In genomic region chr13:93004919-93005318, GRCh38 we compare ENCODE assay signal across 16 cellular contexts.
DNase-seq lines count a peak whose midpoint lies in the region; TF ChIP-seq lines count a peak whose summit lies in the region.
"Had no signal": no experiment of that assay in that cellular context is flagged by ENCODE, and none has a peak within 500 bp of the region (broad histone marks: within the 10 kb centered on the region; RNA-seq: fewer than 3 reads in every experiment).

No MANE protein-coding gene starts in this region.

- no peak overlapping the region for H3K4me3 ChIP-seq in endodermal cell (ENCODE audit: low read length)
- no peak overlapping the region for H3K4me3 ChIP-seq in osteoblast (ENCODE audit: insufficient read depth, low read length)
- H3K4me3 ChIP-seq in vagina: no peak overlapping the region
- H3K4me3 ChIP-seq: smooth muscle cell, testis had no signal

- no peak overlapping the region for H3K27ac Mint-ChIP-seq in endodermal cell
- H3K27ac Mint-ChIP-seq: nephron had no signal

- no peak overlapping the region for H3K4me3 Mint-ChIP-seq in endodermal cell
- H3K4me3 Mint-ChIP-seq: nephron had no signal

- H4K20me1 ChIP-seq in osteoblast (ENCODE audit: insufficient read depth, low read length): no peaks in the 10 kb centered on the region

- H3K4me1 ChIP-seq in endodermal cell (ENCODE audit: control insufficient read depth, insufficient read depth, low read length) (no peaks in the 10 kb centered on the region), osteoblast (ENCODE audit: insufficient read depth, low read length) (no peaks in the 10 kb centered on the region), vagina (no peaks in the 10 kb centered on the region)
- H3K4me1 ChIP-seq: testis had no signal

- intact Hi-C loops in vagina (cut with DNase I): no loop called here

- no peak overlapping the region for H3K27ac ChIP-seq in endodermal cell (ENCODE audit: low read depth, low read length)
- no peak overlapping the region for H3K27ac ChIP-seq in osteoblast (ENCODE audit: low read depth, low read length)
- H3K27ac ChIP-seq in vagina: no peak overlapping the region
- H3K27ac ChIP-seq: testis had no signal

- no peak for TF ChIP-seq POLR2A in vagina (IDR thresholded peaks at IDR 0.05)

- no peak overlapping the region for H3K9ac ChIP-seq in endodermal cell (ENCODE audit: extremely low read depth, low read length, poor library complexity, severe bottlenecking)

- H3K36me3 Mint-ChIP-seq in endodermal cell (ENCODE audit: low read depth): no peaks in the 10 kb centered on the region

- no peaks in the 10 kb centered on the region for H3K27me3 ChIP-seq in endodermal cell (ENCODE audit: control insufficient read depth, insufficient read depth, low read length, poor library complexity, severe bottlenecking)
- H3K27me3 ChIP-seq in osteoblast (ENCODE audit: insufficient read depth, low read length): no peaks in the 10 kb centered on the region
- no peaks in the 10 kb centered on the region for H3K27me3 ChIP-seq in vagina
- H3K27me3 ChIP-seq: testis had no signal

- no peaks in the 10 kb centered on the region for H3K4me1 Mint-ChIP-seq in endodermal cell
- H3K4me1 Mint-ChIP-seq: nephron had no signal

- H2AFZ ChIP-seq in osteoblast (ENCODE audit: low read length): no peak overlapping the region

- peaks cover 40% of the 10 kb centered on the region for H3K9me3 Mint-ChIP-seq in endodermal cell

- peaks cover 63% of the 10 kb centered on the region for H3K9me3 ChIP-seq in endodermal cell (ENCODE audit: control insufficient read depth, low read length)
- H3K9me3 ChIP-seq in osteoblast (ENCODE audit: low read depth, low read length): no peaks in the 10 kb centered on the region
- H3K9me3 ChIP-seq in vagina: no peaks in the 10 kb centered on the region
- H3K9me3 ChIP-seq: testis had no signal

- peak; percentile 11 for DNase-seq in DMS53 (lab: John Stamatoyannopoulos, UW)
- no peak for DNase-seq in DMS53 treated with DMSO at 0.1 percent for 48 hours (lab: John Stamatoyannopoulos, UW; ENCODE audit: unreplicated experiment)
- DNase-seq in NCI-H69 (lab: John Stamatoyannopoulos, UW): peak; percentile 74
- peak; percentile 59 for DNase-seq in endodermal cell
- no peak for DNase-seq in osteoblast (ENCODE audit: insufficient read length, low spot score, missing footprints)
- DNase-seq in T-helper 9 cell: no peak
- no peak for DNase-seq in NCI-H187 treated with DMSO at 0.1 percent for 48 hours (lab: John Stamatoyannopoulos, UW)
- no peak for DNase-seq in vagina (ENCODE audit: extremely low spot score in 2 of 2)
- DNase-seq: activated CD4-positive, alpha-beta T cell treated with anti-CD3 and anti-CD28 coated beads, Interleukin-2, amount 50 U/mL, for 48 hours; activated effector memory CD4-positive, alpha-beta T cell treated with anti-CD3 and anti-CD28 coated beads, Interleukin-2, amount 50 U/mL, for 16 hours; DMS79 treated with DMSO at 0.1 percent for 48 hours; kidney; NCI-H1092 treated with DMSO at 0.1 percent for 48 hours; testis had no signal

- no peaks in the 10 kb centered on the region for H3K79me2 ChIP-seq in osteoblast (ENCODE audit: insufficient read depth, low read length)

- no peaks in the 10 kb centered on the region for H3K27me3 Mint-ChIP-seq in endodermal cell (ENCODE audit: insufficient read depth)

- TF ChIP-seq CTCF in endodermal cell (conservative IDR thresholded peaks at IDR 0.05) (peak; percentile 58), osteoblast (IDR thresholded peaks at IDR 0.05; ENCODE audit: extremely low read depth, low read depth, low read length) (peak; percentile 42), vagina (IDR thresholded peaks at IDR 0.05) (no peak)

- H3K4me2 ChIP-seq in osteoblast (ENCODE audit: insufficient read depth, low read length): no peak overlapping the region
- H3K4me2 ChIP-seq: smooth muscle cell had no signal

- H3K36me3 ChIP-seq in endodermal cell (ENCODE audit: control insufficient read depth, insufficient read depth, low read length): no peaks in the 10 kb centered on the region
- no peaks in the 10 kb centered on the region for H3K36me3 ChIP-seq in osteoblast (ENCODE audit: insufficient read depth, low read length)
- no peaks in the 10 kb centered on the region for H3K36me3 ChIP-seq in vagina

Comparison
In these comparisons a context has a peak if more than half of its experiments do, and no peak if none do; other contexts are left out.
1. DNase-seq: peak in DMS53 (single experiment), NCI-H69 (single experiment) and endodermal cell (single experiment); none in DMS53 treated with DMSO at 0.1 percent for 48 hours (single experiment), osteoblast (single experiment), T-helper 9 cell (single experiment), NCI-H187 treated with DMSO at 0.1 percent for 48 hours (single experiment) and vagina (0 of 2).
2. CTCF ChIP-seq: peak in endodermal cell (single experiment) and osteoblast (single experiment); none in vagina (0 of 3).